In the genomic region with DNA sequence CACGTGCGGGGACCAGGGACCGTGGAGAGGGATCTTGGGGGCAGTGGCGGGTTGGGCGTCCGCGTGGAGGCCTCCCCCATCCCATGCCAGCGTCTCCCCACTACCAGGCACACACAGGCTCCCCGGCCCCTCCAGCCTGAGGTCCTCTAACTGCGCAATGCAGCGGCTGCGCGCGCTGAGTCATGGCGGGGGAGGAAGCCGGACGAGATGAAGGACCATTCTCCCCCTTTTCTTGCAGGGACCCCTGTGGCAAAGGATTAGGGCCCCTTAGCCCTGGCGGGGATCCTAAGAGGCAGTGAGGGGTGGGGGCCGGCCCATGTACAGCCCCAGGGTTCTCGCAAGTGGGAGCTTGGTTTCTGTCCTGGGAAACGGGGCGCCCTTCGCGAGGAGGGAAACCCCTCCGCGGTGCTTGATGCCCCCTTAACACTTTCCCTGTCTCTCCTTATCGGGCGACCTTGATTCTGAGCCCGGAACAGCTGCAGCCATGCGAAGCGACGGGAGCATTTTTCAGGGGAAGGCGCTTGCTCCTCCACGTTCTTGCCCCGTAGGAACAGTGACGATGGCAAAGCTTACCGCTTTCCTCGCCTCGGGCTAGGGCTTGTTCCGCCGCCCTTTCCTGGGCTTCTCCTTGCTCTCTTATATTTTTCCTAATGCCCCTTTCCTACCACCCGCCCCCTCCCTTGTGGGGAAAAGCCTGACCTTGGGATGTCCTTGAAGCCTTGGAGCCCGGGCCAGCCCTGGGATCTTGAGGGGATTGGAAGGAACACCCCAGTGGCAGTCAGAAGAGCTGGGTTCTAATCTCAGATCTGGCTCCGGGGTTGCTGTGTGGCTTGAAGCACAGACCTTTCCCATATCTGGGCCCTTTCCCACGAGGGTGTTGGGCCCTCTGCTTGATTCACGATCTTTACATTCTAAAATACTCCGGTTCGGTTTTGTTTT, we compare ENCODE assay signal across 8 cellular contexts. TPM values are rescaled to one million over a fixed set of nuclear protein-coding genes. Genes with fewer than 3 reads are reported as not detected.
DNase-seq lines count a peak whose midpoint lies in the region; ATAC-seq and TF ChIP-seq lines count a peak whose summit lies in the region.

No MANE protein-coding gene starts in this region.

- H3K4me1 Mint-ChIP-seq in CD4-positive, CD25-positive, alpha-beta regulatory T cell, result peaks cover 8 to 48% (median 24%) of the 10 kb centered on the region in 4 donors
- H3K4me1 Mint-ChIP-seq in activated CD4-positive, alpha-beta memory T cell treated with anti-CD3 and anti-CD28 coated beads, Interleukin-2, amount 10 ng/mL, durations not matched to agents 7 days and 5 days, result peaks cover 39% of the 10 kb centered on the region

- no peak for ATAC-seq in CD4-positive, CD25-positive, alpha-beta regulatory T cell (ENCODE audit: low read depth in 2 of 2)
- ATAC-seq in HG03432 (IDR thresholded peaks at IDR 0.05; ENCODE audit: unreplicated experiment) (peak; percentile 0), omental fat pad (ENCODE audit: low FRiP score) (peak; percentile 50), GM18520 (IDR thresholded peaks at IDR 0.05; ENCODE audit: unreplicated experiment) (no peak)

- H3K4me3 Mint-ChIP-seq in CD4-positive, CD25-positive, alpha-beta regulatory T cell, result peak overlapping the region; percentile 96 to 100 (median 100)
- H3K4me3 Mint-ChIP-seq in activated CD4-positive, alpha-beta memory T cell treated with anti-CD3 and anti-CD28 coated beads, Interleukin-2, amount 10 ng/mL, durations not matched to agents 7 days and 5 days, result peak overlapping the region; percentile 95

- DNase-seq in CD4-positive, CD25-positive, alpha-beta regulatory T cell, result no peak
- no peak for DNase-seq in activated CD4-positive, alpha-beta memory T cell treated with anti-CD3 and anti-CD28 coated beads, Interleukin-2, amount 10 ng/mL, durations not matched to agents 7 days and 5 days
- DNase-seq in fibroblast of peridontal ligament (ENCODE audit: extremely low read depth), result peak; percentile 58
- peak; percentile 62 for DNase-seq in omental fat pad (ENCODE audit: low spot score)
- DNase-seq in kidney glomerular epithelial cell (lab: John Stamatoyannopoulos, UW), result no peak
- no peak for DNase-seq in NCI-H2029 (lab: John Stamatoyannopoulos, UW)

- peaks cover 8% of the 10 kb centered on the region for H3K27me3 Mint-ChIP-seq in CD4-positive, CD25-positive, alpha-beta regulatory T cell
- H3K27me3 Mint-ChIP-seq in activated CD4-positive, alpha-beta memory T cell treated with anti-CD3 and anti-CD28 coated beads, Interleukin-2, amount 10 ng/mL, durations not matched to agents 7 days and 5 days, result no peaks in the 10 kb centered on the region

- H3K27ac ChIP-seq in CD4-positive, CD25-positive, alpha-beta regulatory T cell (ENCODE audit: insufficient read depth, low read length, poor library complexity, severe bottlenecking), result peak overlapping the region; percentile 93

- no peaks in the 10 kb centered on the region for H3K27me3 ChIP-seq in CD4-positive, CD25-positive, alpha-beta regulatory T cell (ENCODE audit: control insufficient read depth, insufficient read depth, low read length)

- H3K27ac Mint-ChIP-seq in CD4-positive, CD25-positive, alpha-beta regulatory T cell, result peak overlapping the region; percentile 95 to 96 (median 95)
- peak overlapping the region; percentile 99 for H3K27ac Mint-ChIP-seq in activated CD4-positive, alpha-beta memory T cell treated with anti-CD3 and anti-CD28 coated beads, Interleukin-2, amount 10 ng/mL, durations not matched to agents 7 days and 5 days

- peak overlapping the region; percentile 82 for H3K4me3 ChIP-seq in CD4-positive, CD25-positive, alpha-beta regulatory T cell (ENCODE audit: low read depth, low read length)

- no peak for TF ChIP-seq CTCF in omental fat pad (IDR thresholded peaks at IDR 0.05)

- POLR2A ChIA-PET in activated CD4-positive, alpha-beta memory T cell treated with anti-CD3 and anti-CD28 coated beads, Interleukin-2, amount 10 ng/mL, durations not matched to agents 7 days and 5 days (lab: Charles Lee), result interaction anchor here (0.8 to 6.0 kb wide), 38 partner anchors 7 to 544 kb away, joined by 3 to 111 read pairs (median 5); a partner anchor contains a TSS

- peaks cover 16% of the 10 kb centered on the region for H3K36me3 Mint-ChIP-seq in CD4-positive, CD25-positive, alpha-beta regulatory T cell
- peaks cover 63% of the 10 kb centered on the region for H3K36me3 Mint-ChIP-seq in activated CD4-positive, alpha-beta memory T cell treated with anti-CD3 and anti-CD28 coated beads, Interleukin-2, amount 10 ng/mL, durations not matched to agents 7 days and 5 days (ENCODE audit: low read depth)

- peaks cover 53% of the 10 kb centered on the region for H3K4me1 ChIP-seq in CD4-positive, CD25-positive, alpha-beta regulatory T cell (ENCODE audit: control insufficient read depth, insufficient read depth, low read length, poor library complexity, severe bottlenecking)

- no peaks in the 10 kb centered on the region for H3K9me3 ChIP-seq in CD4-positive, CD25-positive, alpha-beta regulatory T cell (ENCODE audit: control insufficient read depth in 2 of 2, low read length in 2 of 2)

- CTCF ChIA-PET in activated CD4-positive, alpha-beta memory T cell treated with anti-CD3 and anti-CD28 coated beads, Interleukin-2, amount 10 ng/mL, durations not matched to agents 7 days and 5 days (lab: Charles Lee), result interaction anchor here (0.6 to 5.4 kb wide), 11 partner anchors 11 to 351 kb away, joined by 3 to 40 read pairs (median 5); a partner anchor contains a TSS

- no peaks in the 10 kb centered on the region for H3K9me3 Mint-ChIP-seq in CD4-positive, CD25-positive, alpha-beta regulatory T cell
- no peaks in the 10 kb centered on the region for H3K9me3 Mint-ChIP-seq in activated CD4-positive, alpha-beta memory T cell treated with anti-CD3 and anti-CD28 coated beads, Interleukin-2, amount 10 ng/mL, durations not matched to agents 7 days and 5 days

- peaks cover 39% of the 10 kb centered on the region for H3K36me3 ChIP-seq in CD4-positive, CD25-positive, alpha-beta regulatory T cell (ENCODE audit: control insufficient read depth, insufficient read depth, low read length)

RNA-seq across cellular contexts. Expression of a gene that starts 0.7 kb away (rescaled TPM):
- 430 TPM for total RNA-seq in CD4-positive, CD25-positive, alpha-beta regulatory T cell
- polyA plus RNA-seq in CD4-positive, CD25-positive, alpha-beta regulatory T cell, result 1,000 to 10,000 TPM; 1,129 to 1,243 (median 1,151) TPM
- total RNA-seq in activated CD4-positive, alpha-beta memory T cell treated with anti-CD3 and anti-CD28 coated beads, Interleukin-2, amount 10 ng/mL, durations not matched to agents 7 days and 5 days, result 1,000 to 10,000 TPM; 1,403 to 1,450 TPM
- total RNA-seq in omental fat pad, result 100 to 1,000 TPM; 468 to 864 (median 772) TPM

RNA-seq across cellular contexts. Expression of a gene that starts 9.6 kb away (rescaled TPM):
- 97.0 TPM for total RNA-seq in CD4-positive, CD25-positive, alpha-beta regulatory T cell
- 100 to 1,000 TPM; 232 to 289 (median 262) TPM for polyA plus RNA-seq in CD4-positive, CD25-positive, alpha-beta regulatory T cell
- total RNA-seq in activated CD4-positive, alpha-beta memory T cell treated with anti-CD3 and anti-CD28 coated beads, Interleukin-2, amount 10 ng/mL, durations not matched to agents 7 days and 5 days, result 100 to 1,000 TPM; 146 to 147 TPM
- 10 to 100 TPM; 49.8 to 59.1 (median 56.3) TPM for total RNA-seq in omental fat pad

RNA-seq across cellular contexts. Expression of a gene that starts 25.5 kb away (rescaled TPM):
- total RNA-seq in CD4-positive, CD25-positive, alpha-beta regulatory T cell, result 0.42 TPM
- polyA plus RNA-seq in CD4-positive, CD25-positive, alpha-beta regulatory T cell, result under 1 TPM in 1 of 4 donors, not detected in 3; 0.29 TPM
- 1 to 10 TPM; 1.9 to 2.5 TPM for total RNA-seq in activated CD4-positive, alpha-beta memory T cell treated with anti-CD3 and anti-CD28 coated beads, Interleukin-2, amount 10 ng/mL, durations not matched to agents 7 days and 5 days
- under 1 TPM in 2 of 4 donors, not detected in 2; 0.36 to 0.56 TPM for total RNA-seq in omental fat pad

RNA-seq across cellular contexts. Expression of a gene that starts 29.8 kb away (rescaled TPM):
- total RNA-seq in CD4-positive, CD25-positive, alpha-beta regulatory T cell, result 121 TPM
- 100 to 1,000 TPM; 245 to 319 (median 297) TPM for polyA plus RNA-seq in CD4-positive, CD25-positive, alpha-beta regulatory T cell
- total RNA-seq in activated CD4-positive, alpha-beta memory T cell treated with anti-CD3 and anti-CD28 coated beads, Interleukin-2, amount 10 ng/mL, durations not matched to agents 7 days and 5 days, result 100 to 1,000 TPM in 1 of 2 experiments, 10 to 100 TPM in 1; 99.4 to 106 TPM
- 10 to 100 TPM; 33.0 to 93.7 (median 74.9) TPM for total RNA-seq in omental fat pad

RNA-seq across cellular contexts. Expression of a gene that starts 35.1 kb away (rescaled TPM):
- total RNA-seq in CD4-positive, CD25-positive, alpha-beta regulatory T cell, result not detected
- polyA plus RNA-seq in CD4-positive, CD25-positive, alpha-beta regulatory T cell, result not detected
- total RNA-seq in activated CD4-positive, alpha-beta memory T cell treated with anti-CD3 and anti-CD28 coated beads, Interleukin-2, amount 10 ng/mL, durations not matched to agents 7 days and 5 days, result 1 to 10 TPM; 6.0 to 6.9 TPM
- total RNA-seq in omental fat pad, result not detected

Comparison
In these comparisons a context has a peak if more than half of its experiments do, and no peak if none do; other contexts are left out.
1. ATAC-seq: peak in HG03432 (single experiment) and omental fat pad (single experiment); none in CD4-positive, CD25-positive, alpha-beta regulatory T cell (0 of 2) and GM18520 (single experiment).
2. DNase-seq: peak in fibroblast of peridontal ligament (single experiment) and omental fat pad (single experiment); none in CD4-positive, CD25-positive, alpha-beta regulatory T cell (0 of 3), activated CD4-positive, alpha-beta memory T cell treated with anti-CD3 and anti-CD28 coated beads, Interleukin-2, amount 10 ng/mL, durations not matched to agents 7 days and 5 days (single experiment), kidney glomerular epithelial cell (single experiment) and NCI-H2029 (single experiment).